Comparison of ENCODE assay signal across 25 cellular contexts in the genomic region with DNA sequence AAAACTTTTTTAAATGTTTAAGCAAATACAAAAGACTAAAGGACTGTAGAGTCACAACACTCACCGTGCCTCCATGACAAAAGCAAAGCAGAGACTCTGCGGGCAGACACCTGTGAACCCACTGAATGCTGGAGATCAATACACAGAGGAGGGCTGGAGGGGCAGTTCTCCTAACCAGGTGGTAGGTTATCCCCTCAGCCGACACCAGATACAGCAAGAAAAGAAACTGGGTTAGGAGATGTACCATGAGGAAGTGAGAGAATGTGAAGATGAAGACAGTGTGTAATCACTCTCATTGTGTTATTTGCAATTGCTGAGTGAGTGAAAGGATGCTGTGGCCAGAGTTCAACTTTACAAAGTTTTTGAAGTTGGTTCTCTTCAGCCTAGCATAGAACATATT.
DNase-seq lines count a peak whose midpoint lies in the region; ATAC-seq, FAIRE-seq and TF ChIP-seq lines count a peak whose summit lies in the region.
"Had no signal": no experiment of that assay in that cellular context is flagged by ENCODE, and none has a peak within 500 bp of the region (broad histone marks: within the 10 kb centered on the region; RNA-seq: fewer than 3 reads in every experiment).

No MANE protein-coding gene starts in this region.

- no peaks in the 10 kb centered on the region for H3K27me3 Mint-ChIP-seq in activated T-cell treated with anti-CD3 and anti-CD28 coated beads, Interleukin-2, amount 50 U/mL, for 72 hours (ENCODE audit: low read depth)
- H3K27me3 Mint-ChIP-seq: CD4-positive, alpha-beta T cell had no signal

- H3K9ac ChIP-seq in GM12878 (ENCODE audit: control insufficient read depth, insufficient read depth, low read length), result no peak overlapping the region
- H3K9ac ChIP-seq: BLaER1 treated with 17β-estradiol and CSF1 and Interleukin-3, amounts not matched to agents 10 nM and 100 nM had no signal

- H3K79me2 ChIP-seq in OCI-LY7 (ENCODE audit: insufficient read depth, low read depth, low read length), result no peaks in the 10 kb centered on the region
- no peaks in the 10 kb centered on the region for H3K79me2 ChIP-seq in GM12878 (ENCODE audit: control insufficient read depth, insufficient read depth, low read length)

- intact Hi-C loops in OCI-LY7 (cut with micrococcal nuclease; ENCODE audit: unreplicated experiment) (loop anchor here (2.0 to 5.0 kb wide), 2 partner anchors 71 to 136 kb away; no protein-coding TSS in a partner anchor), GM12878 (cut with micrococcal nuclease; ENCODE audit: unreplicated experiment) (no loop called here), stomach (cut with DNase I; ENCODE audit: low total_unique reads) (no loop called here)

- no peak for TF ChIP-seq CTCF in GM12865 (IDR thresholded peaks at IDR 0.05; ENCODE audit: insufficient read depth, low read depth, low read length, missing control alignments)
- no peak for TF ChIP-seq CTCF in OCI-LY7 (conservative IDR thresholded peaks at IDR 0.05; ENCODE audit: low read length)
- no peak for TF ChIP-seq CTCF in GM12878 (IDR thresholded peaks at IDR 0.05 in 2 of 3, conservative IDR thresholded peaks at IDR 0.05 in 1 of 3; ENCODE audit: control insufficient read depth in 2 of 3, extremely low read depth in 1 of 3, insufficient read depth in 1 of 3, low read depth in 3 of 3, low read length in 3 of 3)
- no peak for TF ChIP-seq CTCF in stomach (IDR thresholded peaks at IDR 0.05)

- peaks cover 2 to 5% of the 10 kb centered on the region in 2 donors for H3K9me3 Mint-ChIP-seq in activated T-cell treated with anti-CD3 and anti-CD28 coated beads, Interleukin-2, amount 50 U/mL, for 72 hours

- H3K36me3 Mint-ChIP-seq in activated T-cell treated with anti-CD3 and anti-CD28 coated beads, Interleukin-2, amount 50 U/mL, for 72 hours (ENCODE audit: insufficient read depth in 2 of 2), result peaks cover 3 to 8% of the 10 kb centered on the region in 2 donors
- H3K36me3 Mint-ChIP-seq: CD14-positive monocyte had no signal

- SMC1A ChIA-PET in GM12878 (lab: Charles Lee; ENCODE audit: uncharacterized antibody, unreplicated experiment), result interaction anchor here (1.5 kb wide), 1 partner anchor 26 kb away, joined by 3 read pairs; no protein-coding TSS in a partner anchor

- H3K27me3 ChIP-seq in GM12878 (replicated peaks in 1 of 2; ENCODE audit: control insufficient read depth in 2 of 2, insufficient read depth in 2 of 2, low read length in 1 of 2) (no peaks in the 10 kb centered on the region), stomach (peaks cover 0 to 2% (median 0%) of the 10 kb centered on the region in 3 donors)
- H3K27me3 ChIP-seq: BE2C; BLaER1 treated with 17β-estradiol and CSF1 and Interleukin-3, amounts not matched to agents 10 nM and 100 nM had no signal

- no peak for FAIRE-seq in GM12878 (lab: Jason Lieb, UNC)
- FAIRE-seq: A549, D721Med, G401.6, GM19239 had no signal

- H3K27ac ChIP-seq in OCI-LY7 (ENCODE audit: low read depth, low read length, poor library complexity, severe bottlenecking), result peak overlapping the region; percentile 97
- no peak overlapping the region for H3K27ac ChIP-seq in GM12878 (ENCODE audit: control insufficient read depth, insufficient read depth)
- H3K27ac ChIP-seq in stomach, result no peak overlapping the region
- H3K27ac ChIP-seq: A549; BLaER1 treated with 17β-estradiol and CSF1 and Interleukin-3, amounts not matched to agents 10 nM and 100 nM had no signal

- no peak for ATAC-seq in GM12878
- no peak for ATAC-seq in activated T-cell treated with anti-CD3 and anti-CD28 coated beads, Interleukin-2, amount 50 U/mL, for 72 hours (replicated peaks in 1 of 2)
- ATAC-seq: A549, GM23338, HCT116 had no signal

- no peaks in the 10 kb centered on the region for H3K9me2 ChIP-seq in OCI-LY7 (ENCODE audit: insufficient read depth, low read length)

- H3K9me3 ChIP-seq in OCI-LY7 (ENCODE audit: low read length) (peaks cover 16% of the 10 kb centered on the region; the same call in 1 of the 2 replicates), GM12878 (replicated peaks; ENCODE audit: control insufficient read depth, insufficient read depth, low read length) (no peaks in the 10 kb centered on the region), stomach (peaks cover 0 to 23% (median 8%) of the 10 kb centered on the region in 4 donors)
- H3K9me3 ChIP-seq: BE2C had no signal

- CTCF ChIA-PET in OCI-LY7 (lab: Charles Lee; ENCODE audit: unreplicated experiment), result interaction anchor here (0.7 kb wide), 1 partner anchor 9 kb away, joined by 4 read pairs; no protein-coding TSS in a partner anchor
- CTCF ChIA-PET in GM12878 (lab: Yijun Ruan, JAX), result no interaction called here

- in situ Hi-C loops in GM12878 (cut with MboI), result no loop called here

- no peaks in the 10 kb centered on the region for H3K4me1 Mint-ChIP-seq in activated T-cell treated with anti-CD3 and anti-CD28 coated beads, Interleukin-2, amount 50 U/mL, for 72 hours (ENCODE audit: low read depth)
- H3K4me1 Mint-ChIP-seq: CD14-positive monocyte; CD8-positive, alpha-beta memory T cell; GM23338; H9 had no signal

- no peak overlapping the region for H3K4me3 ChIP-seq in GM12865 (ENCODE audit: low read depth, low read length)
- peak overlapping the region; percentile 56 for H3K4me3 ChIP-seq in OCI-LY7 (ENCODE audit: low read depth, low read length, poor library complexity, severe bottlenecking)
- H3K4me3 ChIP-seq in GM12878, result no peak overlapping the region
- H3K4me3 ChIP-seq in stomach, result no peak overlapping the region
- H3K4me3 ChIP-seq: A549; BLaER1 treated with 17β-estradiol and CSF1 and Interleukin-3, amounts not matched to agents 10 nM and 100 nM; GM23338 had no signal

- no peaks in the 10 kb centered on the region for H4K20me1 ChIP-seq in OCI-LY7 (ENCODE audit: insufficient read depth, low read length)
- no peaks in the 10 kb centered on the region for H4K20me1 ChIP-seq in GM12878 (ENCODE audit: control insufficient read depth, insufficient read depth)
- H4K20me1 ChIP-seq: BLaER1 treated with 17β-estradiol and CSF1 and Interleukin-3, amounts not matched to agents 10 nM and 100 nM had no signal

- DNase-seq in GM12865 (ENCODE audit: low read depth) (peak; percentile 21), MV-4-11 (lab: John Stamatoyannopoulos, UW) (peak; percentile 7), OCI-LY7 (ENCODE audit: low spot score) (peak; percentile 86), GM12878 (ENCODE audit: low read depth, low spot score) (no peak), NCI-H2196 (lab: John Stamatoyannopoulos, UW; ENCODE audit: unreplicated experiment) (no peak), dedifferentiated amniotic fluid mesenchymal stem cell (ENCODE audit: extremely low spot score) (no peak), stomach (no peak)
- DNase-seq in activated T-cell treated with anti-CD3 and anti-CD28 coated beads, Interleukin-2, amount 50 U/mL, for 72 hours, result no peak
- DNase-seq: 8988T; ACHN; AML-193; BE2C; CD4-positive, alpha-beta T cell; CD8-positive, alpha-beta memory T cell; DMS 273 treated with DMSO at 0.1 percent for 48 hours; DMS79; H9 had no signal

- BruUV-seq in OCI-LY7 (replicated peaks; lab: Mats Ljungman, UMichigan), result no TSS peak
- no TSS peak for BruUV-seq in GM12878 (replicated peaks; lab: Mats Ljungman, UMichigan)

- H3K36me3 ChIP-seq in OCI-LY7 (ENCODE audit: insufficient read depth, low read length) (no peaks in the 10 kb centered on the region), GM12878 (ENCODE audit: control insufficient read depth in 2 of 2, insufficient read depth in 2 of 2, low read length in 1 of 2) (no peaks in the 10 kb centered on the region), stomach (no peaks in the 10 kb centered on the region)
- H3K36me3 ChIP-seq: BE2C; BLaER1 treated with 17β-estradiol and CSF1 and Interleukin-3, amounts not matched to agents 10 nM and 100 nM had no signal

- H2AFZ ChIP-seq in OCI-LY7 (ENCODE audit: low read length), result peak overlapping the region; percentile 75; the same call in 1 of the 2 replicates
- H2AFZ ChIP-seq in GM12878 (ENCODE audit: control insufficient read depth, low read depth, low read length), result no peak overlapping the region
- H2AFZ ChIP-seq: GM23338 had no signal

- RAD21 ChIA-PET in GM12878 (lab: Charles Lee; ENCODE audit: unreplicated experiment), result no interaction called here

- POLR2A ChIA-PET in OCI-LY7 (lab: Charles Lee), result interaction anchor here (0.7 to 1.6 kb wide), 7 partner anchors 9 to 154 kb away, joined by 3 to 6 read pairs (median 4); no protein-coding TSS in a partner anchor
- POLR2A ChIA-PET in GM12878 (lab: Charles Lee), result no interaction called here

- TF ChIP-seq RAD21 in GM12878 (IDR thresholded peaks at IDR 0.05; ENCODE audit: insufficient read depth, low read depth, low read length), result no peak

- H3K4me1 ChIP-seq in OCI-LY7 (ENCODE audit: insufficient read depth, low read length, poor library complexity, severe bottlenecking) (peaks cover 44% of the 10 kb centered on the region), GM12878 (ENCODE audit: control insufficient read depth, insufficient read depth, low read length) (no peaks in the 10 kb centered on the region), stomach (no peaks in the 10 kb centered on the region)
- H3K4me1 ChIP-seq: A549, BE2C had no signal

- TF ChIP-seq EP300 in GM12878 (IDR thresholded peaks at IDR 0.05; ENCODE audit: borderline replicate concordance in 1 of 2, control insufficient read depth in 1 of 2, low read depth in 2 of 2, low read length in 2 of 2) (no peak), stomach (IDR thresholded peaks at IDR 0.05) (no peak)

- TF ChIP-seq POLR2A in GM12878 (IDR thresholded peaks at IDR 0.05; ENCODE audit: low read depth, low read length), result no peak
- no peak for TF ChIP-seq POLR2A in stomach (IDR thresholded peaks at IDR 0.05)

- H3K4me3 Mint-ChIP-seq in activated T-cell treated with anti-CD3 and anti-CD28 coated beads, Interleukin-2, amount 50 U/mL, for 72 hours, result no peak overlapping the region
- H3K4me3 Mint-ChIP-seq: CD14-positive monocyte; CD4-positive, alpha-beta T cell; CD8-positive, alpha-beta memory T cell; GM23338; H9 had no signal

- 8% methylated on average over 3 of the region's 3 CpGs for WGBS in GM12878 (ENCODE audit: insufficient coverage, insufficient replicate concordance, low lambda C conversion rate, missing lambda C conversion rate)
- WGBS in stomach, 5 donors, result 70 to 90% (median 78%) methylated on average over 3 of the region's 3 CpGs

- H3K4me2 ChIP-seq in OCI-LY7 (ENCODE audit: low read length), result peak overlapping the region; percentile 84
- H3K4me2 ChIP-seq in GM12878 (ENCODE audit: control insufficient read depth, insufficient read depth), result no peak overlapping the region
- H3K4me2 ChIP-seq: A549, GM23338 had no signal

- H3K27ac Mint-ChIP-seq in activated T-cell treated with anti-CD3 and anti-CD28 coated beads, Interleukin-2, amount 50 U/mL, for 72 hours, result no peak overlapping the region
- H3K27ac Mint-ChIP-seq: CD14-positive monocyte; CD4-positive, alpha-beta T cell; GM23338; H9 had no signal

TF ChIP-seq in GM12878, 131 proteins besides CTCF, POLR2A, EP300 and RAD21 (continues in another document):
- TF ChIP-seq SPI1 (IDR thresholded peaks at IDR 0.05; ENCODE audit: borderline replicate concordance, insufficient read depth, low read depth, low read length), result peak; percentile 35; the same call in 1 of the 2 replicates

Comparison
In these comparisons a context has a peak if more than half of its experiments do, and no peak if none do; other contexts are left out.
1. DNase-seq: peak in GM12865 (single experiment), MV-4-11 (single experiment) and OCI-LY7 (single experiment); none in GM12878 (single experiment), activated T-cell treated with anti-CD3 and anti-CD28 coated beads, Interleukin-2, amount 50 U/mL, for 72 hours (0 of 2), NCI-H2196 (single experiment), dedifferentiated amniotic fluid mesenchymal stem cell (single experiment) and stomach (single experiment).